ENCODE assay signal across 31 cellular contexts in the genomic region with DNA sequence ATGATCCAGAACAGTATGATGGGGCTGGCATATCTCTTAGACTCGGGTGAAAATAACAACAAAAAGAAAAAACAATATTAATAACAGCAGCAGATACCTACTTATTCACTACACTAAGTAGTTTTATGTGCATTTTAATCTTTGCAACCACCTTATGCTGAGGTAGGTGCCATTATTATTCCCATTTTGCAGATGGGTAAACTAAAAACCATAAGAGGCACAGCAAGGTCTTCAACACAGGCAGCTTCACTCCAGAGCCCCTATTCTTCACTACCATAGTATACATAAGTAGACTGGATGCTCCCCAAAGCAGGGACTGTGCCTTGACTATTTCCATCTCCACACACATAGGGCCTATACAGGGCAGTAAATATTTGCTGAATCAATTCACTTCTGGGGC.
"Had no signal": no experiment of that assay in that cellular context is flagged by ENCODE, and none has a peak within 500 bp of the region (broad histone marks: within the 10 kb centered on the region; RNA-seq: fewer than 3 reads in every experiment).

No MANE protein-coding gene starts in this region.

- FAIRE-seq: bronchial epithelial cell, TTC549 had no signal

- H3K36me3 ChIP-seq: ascending aorta, cardiac muscle cell had no signal

- ATAC-seq: activated CD4-positive, alpha-beta T cell treated with anti-CD3 and anti-CD28 coated beads for 36 hours; activated CD8-positive, alpha-beta memory T cell treated with anti-CD3 and anti-CD28 coated beads, Interleukin-2, amount 10 ng/mL, durations not matched to agents 7 days and 5 days; activated CD8-positive, alpha-beta T cell treated with anti-CD3 and anti-CD28 coated beads, Interleukin-2, amount 10 ng/mL, durations not matched to agents 7 days and 5 days; activated naive CD8-positive, alpha-beta T cell treated with anti-CD3 and anti-CD28 coated beads, Interleukin-2, amount 50 U/mL, for 24 hours had no signal

- H3K9me3 ChIP-seq: ascending aorta had no signal

- H3K27me3 ChIP-seq: ascending aorta, cardiac muscle cell had no signal

- H3K27ac ChIP-seq: ascending aorta, cardiac muscle cell, VCaP had no signal

- H3K4me3 ChIP-seq: ascending aorta, cardiac muscle cell had no signal

- DNase-seq: activated B cell treated with CpG ODN at 0.5 μM for 24 hours; activated CD4-positive, alpha-beta memory T cell treated with anti-CD3 and anti-CD28 coated beads, Interleukin-2, amount 10 ng/mL, durations not matched to agents 7 days and 5 days; activated CD4-positive, alpha-beta T cell treated with anti-CD3 and anti-CD28 coated beads for 36 hours; activated CD4-positive, alpha-beta T cell treated with anti-CD3 and anti-CD28 coated beads for 48 hours; activated CD4-positive, alpha-beta T cell treated with anti-CD3 and anti-CD28 coated beads, Interleukin-2, amount 10 ng/mL, durations not matched to agents 7 days and 5 days; activated CD4-positive, alpha-beta T cell treated with anti-CD3 and anti-CD28 coated beads, Interleukin-2, amount 50 U/mL, for 48 hours; activated CD4-positive, CD25-positive, alpha-beta regulatory T cell treated with anti-CD3 and anti-CD28 coated beads, Interleukin-2, amount 50 U/mL, for 72 hours; activated CD8-positive, alpha-beta memory T cell treated with anti-CD3 and anti-CD28 coated beads for 24 hours; activated CD8-positive, alpha-beta memory T cell treated with anti-CD3 and anti-CD28 coated beads, Interleukin-2, amount 10 ng/mL, durations not matched to agents 7 days and 5 days; activated CD8-positive, alpha-beta memory T cell treated with anti-CD3 and anti-CD28 coated beads, Interleukin-2, amount 50 U/mL, for 48 hours; activated CD8-positive, alpha-beta T cell treated with anti-CD3 and anti-CD28 coated beads, Interleukin-2, amount 10 ng/mL, durations not matched to agents 7 days and 5 days; activated effector memory CD4-positive, alpha-beta T cell treated with Interleukin-2 at 50 U/mL for 16 hours; activated gamma-delta T cell; activated naive CD4-positive, alpha-beta T cell treated with anti-CD3 and anti-CD28 coated beads, Interleukin-2, amount 10 ng/mL, durations not matched to agents 7 days and 5 days; activated naive CD4-positive, alpha-beta T cell treated with Interleukin-2 at 50 U/mL for 16 hours; activated naive CD8-positive, alpha-beta T cell treated with anti-CD3 and anti-CD28 coated beads, Interleukin-2, amount 10 ng/mL, durations not matched to agents 7 days and 5 days; activated naive CD8-positive, alpha-beta T cell treated with anti-CD3 and anti-CD28 coated beads, Interleukin-2, amount 50 U/mL, for 24 hours; activated T-cell treated with anti-CD3 and anti-CD28 coated beads, Interleukin-2, amount 50 U/mL, for 24 hours; activated T-cell treated with anti-CD3 and anti-CD28 coated beads, Interleukin-2, amount 50 U/mL, for 48 hours; amygdala; anterior cingulate cortex; caudate nucleus; cerebellar nuclear complex; T-helper 1 cell; T-helper 2 cell; T-helper 9 cell had no signal
